ENCODE assay signal across 8 cellular contexts in genomic region chr12:51823875-51824565, GRCh38. TPM values are rescaled to one million over a fixed set of nuclear protein-coding genes. Genes with fewer than 3 reads are reported as not detected.
DNase-seq lines count a peak whose midpoint lies in the region; ATAC-seq and TF ChIP-seq lines count a peak whose summit lies in the region.

No MANE protein-coding gene starts in this region.

- no peaks in the 10 kb centered on the region for H3K9me3 Mint-ChIP-seq in chondrocyte (ENCODE audit: low read depth)

- H3K27me3 ChIP-seq in OCI-LY1 (ENCODE audit: insufficient read depth, low read length), result no peaks in the 10 kb centered on the region; the same call in 1 of the 2 replicates
- no peaks in the 10 kb centered on the region for H3K27me3 ChIP-seq in lung (ENCODE audit: control insufficient read depth, insufficient read depth)

- H3K4me1 Mint-ChIP-seq in chondrocyte (ENCODE audit: low read depth), result peaks cover 15% of the 10 kb centered on the region

- no peak overlapping the region for H3K4me3 Mint-ChIP-seq in chondrocyte (ENCODE audit: unreplicated experiment)

- H4K20me1 ChIP-seq in OCI-LY1 (ENCODE audit: insufficient read depth, low read length), result no peaks in the 10 kb centered on the region

- peak; percentile 48; the same call in 1 of the 2 replicates for TF ChIP-seq CTCF in OCI-LY1 (IDR thresholded peaks at IDR 0.05; ENCODE audit: low read length)
- peak; percentile 84 for TF ChIP-seq CTCF in chondrocyte (IDR thresholded peaks at IDR 0.05)
- TF ChIP-seq CTCF in lung (IDR thresholded peaks at IDR 0.05; ENCODE audit: control extremely low read depth, extremely low read depth), result peak; percentile 33

- no peak overlapping the region for H3K27ac ChIP-seq in OCI-LY1 (ENCODE audit: low read depth, low read length, poor library complexity, severe bottlenecking)
- H3K27ac ChIP-seq in lung (ENCODE audit: low read depth in 1 of 2, low read length in 1 of 2), result no peak overlapping the region

- no peak overlapping the region for H2AFZ ChIP-seq in OCI-LY1 (ENCODE audit: low read length)

- H3K79me2 ChIP-seq in OCI-LY1 (ENCODE audit: insufficient read depth, low read length), result no peaks in the 10 kb centered on the region

- no peaks in the 10 kb centered on the region for H3K9me2 ChIP-seq in OCI-LY1 (ENCODE audit: low read depth, low read length)

- H3K4me3 ChIP-seq in OCI-LY1 (ENCODE audit: low read depth, low read length, poor library complexity, severe bottlenecking) (no peak overlapping the region), lung (no peak overlapping the region)

- no peak for TF ChIP-seq EP300 in Ishikawa (IDR thresholded peaks at IDR 0.05; ENCODE audit: borderline replicate concordance)

- H3F3A ChIP-seq in OCI-LY1 (ENCODE audit: insufficient read depth, low read length), result no peaks in the 10 kb centered on the region

- 22 to 26% methylated on average over 6 of the region's 6 CpGs for WGBS in lung, 2 donors

- DNase-seq in DMS153 treated with DMSO at 0.1 percent for 48 hours (lab: John Stamatoyannopoulos, UW; ENCODE audit: unreplicated experiment), result peak; percentile 60
- no peak for DNase-seq in chondrocyte (ENCODE audit: low spot score)
- no peak for DNase-seq in lung (ENCODE audit: low spot score)
- DNase-seq in GM19238 (ENCODE audit: insufficient read length, low spot score), result no peak
- DNase-seq in stimulated activated CD4-positive, alpha-beta T cell treated with anti-CD3 and anti-CD28 coated beads, Interleukin-4, amount 100 ng/mL, for 1 hour, result no peak

- H3K36me3 ChIP-seq in OCI-LY1 (ENCODE audit: insufficient read depth, low read length) (no peaks in the 10 kb centered on the region), lung (ENCODE audit: control insufficient read depth in 2 of 2, insufficient read depth in 2 of 2, low read length in 2 of 2) (peaks cover 0 to 2% of the 10 kb centered on the region in 2 donors)

- H3K9ac ChIP-seq in OCI-LY1 (ENCODE audit: low read length), result no peak overlapping the region

- peaks cover 7% of the 10 kb centered on the region for H3K27me3 Mint-ChIP-seq in chondrocyte (ENCODE audit: low read depth)

- no peaks in the 10 kb centered on the region for H3K4me1 ChIP-seq in OCI-LY1 (ENCODE audit: insufficient read depth, low read length, severe bottlenecking)
- H3K4me1 ChIP-seq in lung (ENCODE audit: control insufficient read depth in 2 of 2, insufficient read depth in 2 of 2, low read length in 2 of 2), result peaks cover 0 to 13% of the 10 kb centered on the region in 2 donors

- H3K4me2 ChIP-seq in OCI-LY1 (ENCODE audit: low read length), result no peak overlapping the region

- H3K9me3 ChIP-seq in OCI-LY1 (ENCODE audit: low read length) (no peaks in the 10 kb centered on the region), lung (ENCODE audit: control insufficient read depth in 2 of 2, insufficient read depth in 1 of 2, low read length in 1 of 2) (no peaks in the 10 kb centered on the region)

- ATAC-seq in lung (ENCODE audit: insufficient read depth, low FRiP score) (no peak), HG02763 (IDR thresholded peaks at IDR 0.05; ENCODE audit: unreplicated experiment) (no peak)

- no peaks in the 10 kb centered on the region for H3K36me3 Mint-ChIP-seq in chondrocyte (ENCODE audit: low read depth)

- no peak overlapping the region for H3K27ac Mint-ChIP-seq in chondrocyte (ENCODE audit: unreplicated experiment)

- TF ChIP-seq RAD21 in Ishikawa (IDR thresholded peaks at IDR 0.05; ENCODE audit: low read depth), result peak; percentile 87

TF ChIP-seq in Ishikawa, 13 proteins besides CTCF, POLR2A, EP300 and RAD21:
- TF ChIP-seq NFIC (IDR thresholded peaks at IDR 0.05) (no peak), CREB1 (IDR thresholded peaks at IDR 0.05; ENCODE audit: low read depth) (no peak), FOXM1 (IDR thresholded peaks at IDR 0.05; ENCODE audit: borderline replicate concordance, low read depth) (no peak), CEBPB (IDR thresholded peaks at IDR 0.05) (no peak), ZBTB7A (IDR thresholded peaks at IDR 0.05; ENCODE audit: low read depth) (no peak), EGR1 (IDR thresholded peaks at IDR 0.05) (no peak)
- TF ChIP-seq, protein P1, sequence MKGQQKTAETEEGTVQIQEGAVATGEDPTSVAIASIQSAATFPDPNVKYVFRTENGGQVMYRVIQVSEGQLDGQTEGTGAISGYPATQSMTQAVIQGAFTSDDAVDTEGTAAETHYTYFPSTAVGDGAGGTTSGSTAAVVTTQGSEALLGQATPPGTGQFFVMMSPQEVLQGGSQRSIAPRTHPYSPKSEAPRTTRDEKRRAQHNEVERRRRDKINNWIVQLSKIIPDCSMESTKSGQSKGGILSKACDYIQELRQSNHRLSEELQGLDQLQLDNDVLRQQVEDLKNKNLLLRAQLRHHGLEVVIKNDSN (IDR thresholded peaks at IDR 0.05), result no peak
- TF ChIP-seq, protein P2, sequence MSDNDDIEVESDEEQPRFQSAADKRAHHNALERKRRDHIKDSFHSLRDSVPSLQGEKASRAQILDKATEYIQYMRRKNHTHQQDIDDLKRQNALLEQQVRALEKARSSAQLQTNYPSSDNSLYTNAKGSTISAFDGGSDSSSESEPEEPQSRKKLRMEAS (IDR thresholded peaks at IDR 0.05), result no peak
- TF ChIP-seq, protein P3, sequence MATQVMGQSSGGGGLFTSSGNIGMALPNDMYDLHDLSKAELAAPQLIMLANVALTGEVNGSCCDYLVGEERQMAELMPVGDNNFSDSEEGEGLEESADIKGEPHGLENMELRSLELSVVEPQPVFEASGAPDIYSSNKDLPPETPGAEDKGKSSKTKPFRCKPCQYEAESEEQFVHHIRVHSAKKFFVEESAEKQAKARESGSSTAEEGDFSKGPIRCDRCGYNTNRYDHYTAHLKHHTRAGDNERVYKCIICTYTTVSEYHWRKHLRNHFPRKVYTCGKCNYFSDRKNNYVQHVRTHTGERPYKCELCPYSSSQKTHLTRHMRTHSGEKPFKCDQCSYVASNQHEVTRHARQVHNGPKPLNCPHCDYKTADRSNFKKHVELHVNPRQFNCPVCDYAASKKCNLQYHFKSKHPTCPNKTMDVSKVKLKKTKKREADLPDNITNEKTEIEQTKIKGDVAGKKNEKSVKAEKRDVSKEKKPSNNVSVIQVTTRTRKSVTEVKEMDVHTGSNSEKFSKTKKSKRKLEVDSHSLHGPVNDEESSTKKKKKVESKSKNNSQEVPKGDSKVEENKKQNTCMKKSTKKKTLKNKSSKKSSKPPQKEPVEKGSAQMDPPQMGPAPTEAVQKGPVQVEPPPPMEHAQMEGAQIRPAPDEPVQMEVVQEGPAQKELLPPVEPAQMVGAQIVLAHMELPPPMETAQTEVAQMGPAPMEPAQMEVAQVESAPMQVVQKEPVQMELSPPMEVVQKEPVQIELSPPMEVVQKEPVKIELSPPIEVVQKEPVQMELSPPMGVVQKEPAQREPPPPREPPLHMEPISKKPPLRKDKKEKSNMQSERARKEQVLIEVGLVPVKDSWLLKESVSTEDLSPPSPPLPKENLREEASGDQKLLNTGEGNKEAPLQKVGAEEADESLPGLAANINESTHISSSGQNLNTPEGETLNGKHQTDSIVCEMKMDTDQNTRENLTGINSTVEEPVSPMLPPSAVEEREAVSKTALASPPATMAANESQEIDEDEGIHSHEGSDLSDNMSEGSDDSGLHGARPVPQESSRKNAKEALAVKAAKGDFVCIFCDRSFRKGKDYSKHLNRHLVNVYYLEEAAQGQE (IDR thresholded peaks at IDR 0.05; ENCODE audit: low read depth), result no peak

RNA-seq across cellular contexts. Expression of gene FIGNL2, which starts 24.5 kb away (rescaled TPM):
- total RNA-seq in chondrocyte (0.26 to 0.30 TPM in 2 of 3 replicates, not detected in the other), lung (1 to 10 TPM in 1 of 2 donors, under 1 TPM in 1; 0.89 to 1.9 TPM)
- under 1 TPM; 0.33 to 0.71 TPM for polyA plus RNA-seq in lung

Comparison
In these comparisons a context has a peak if more than half of its experiments do, and no peak if none do; other contexts are left out.
1. CTCF ChIP-seq: peak in every context shown above with its lines; median percentile 84 in chondrocyte; 48 in OCI-LY1; 33 in lung.